In the genomic region with DNA sequence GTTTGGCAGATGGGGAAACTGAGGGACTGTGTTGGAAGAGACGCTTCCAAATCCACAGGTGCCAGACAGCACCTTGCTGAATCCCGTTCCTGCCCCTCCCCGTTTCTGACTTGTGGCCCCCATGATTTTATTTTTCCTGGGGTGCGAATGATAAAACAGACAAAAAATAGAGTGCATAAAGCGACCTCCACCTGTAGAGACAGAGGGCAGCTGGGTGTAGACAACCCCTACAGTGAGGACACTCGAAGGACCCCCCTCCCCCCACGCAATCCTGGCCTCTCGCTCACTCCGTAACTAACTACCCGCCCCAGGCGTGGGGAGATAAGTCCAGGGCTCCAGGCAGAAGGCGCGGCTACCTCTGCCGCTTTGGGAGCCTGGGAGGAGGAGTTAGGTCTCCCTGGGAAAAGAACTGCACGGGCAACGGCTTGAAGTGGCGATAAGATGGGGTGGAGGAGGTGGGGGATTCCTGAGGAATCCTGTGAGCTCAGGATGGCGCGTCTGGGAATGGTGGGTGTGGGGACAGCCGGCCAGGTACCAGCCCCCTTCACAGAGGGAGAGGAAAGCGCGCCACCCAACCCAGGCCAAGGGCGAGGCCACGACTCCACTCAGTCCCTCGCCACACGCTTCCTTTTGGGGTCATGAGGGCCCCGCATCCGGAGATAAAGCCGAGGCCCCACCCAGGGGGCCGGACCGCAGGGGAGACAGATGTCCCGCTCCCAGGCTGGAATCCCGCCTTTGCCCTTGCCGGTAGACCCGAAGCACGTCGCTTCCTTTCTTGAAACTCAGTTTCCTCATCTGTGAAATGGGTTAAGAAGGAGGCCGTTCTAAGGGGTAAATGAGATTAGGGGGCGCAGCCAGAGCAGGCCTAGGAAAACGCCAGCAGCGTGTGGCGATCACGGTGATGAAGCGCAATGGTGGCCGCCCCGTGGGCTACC, we compare ENCODE assay signal across 1 cellular context.
TF ChIP-seq lines count a peak whose summit lies in the region.

No MANE protein-coding gene starts in this region.

TF ChIP-seq in K562, 482 proteins besides CTCF, POLR2A, EP300 and RAD21 (continued from another document and continues in another):
- TF ChIP-seq ZNF444 (CRISPR knock-in tag; IDR thresholded peaks at IDR 0.05) (no peak), CHD1 (IDR thresholded peaks at IDR 0.05; ENCODE audit: low read length) (peak; percentile 31), RNF2 (IDR thresholded peaks at IDR 0.05) (peak; percentile 24; the same call in 1 of the 2 replicates), FOSL1 (tag; conservative IDR thresholded peaks at IDR 0.05) (peak; percentile 20; the same call in 1 of the 2 replicates), UBTF (IDR thresholded peaks at IDR 0.05; ENCODE audit: borderline replicate concordance in 1 of 2, low read depth in 2 of 2, low read length in 2 of 2) (peak; percentile 49 to 66; a peak in 1 of 4 replicates), SP2 (IDR thresholded peaks at IDR 0.05; ENCODE audit: extremely low read depth, low read depth, low read length, poor library complexity, severe bottlenecking) (no peak), PCBP2 (IDR thresholded peaks at IDR 0.05; ENCODE audit: low read depth, low read length, poor library complexity, severe bottlenecking) (no peak), SIRT6 (IDR thresholded peaks at IDR 0.05; ENCODE audit: low read depth, low read length) (no peak), FOXO4 (CRISPR knock-in tag; IDR thresholded peaks at IDR 0.05) (no peak), POLR2H (tag; IDR thresholded peaks at IDR 0.05; ENCODE audit: low read depth) (peak; percentile 85), ZNF133 (CRISPR knock-in tag; IDR thresholded peaks at IDR 0.05) (no peak), CREM (IDR thresholded peaks at IDR 0.05; ENCODE audit: low read depth) (peak; percentile 20; the same call in 1 of the 2 replicates), ZNF77 (CRISPR knock-in tag; IDR thresholded peaks at IDR 0.05) (no peak), SMAD4 (CRISPR knock-in tag; conservative IDR thresholded peaks at IDR 0.05) (peak; percentile 85), YY1 (IDR thresholded peaks at IDR 0.05; ENCODE audit: borderline replicate concordance in 1 of 3, control insufficient read depth in 1 of 3, extremely low read depth in 1 of 3, insufficient read depth in 3 of 3, insufficient read length in 1 of 3, insufficient replicate concordance in 2 of 3, low read depth in 1 of 3, low read length in 2 of 3) (no peak), POLR3G (IDR thresholded peaks at IDR 0.05; ENCODE audit: extremely low read depth, insufficient read length, insufficient replicate concordance) (no peak), SP1 (CRISPR knock-in tag; IDR thresholded peaks at IDR 0.05) (peak; percentile 57; the same call in 1 of the 2 replicates), SRSF7 (optimal IDR thresholded peaks at IDR 0.05; ENCODE audit: low read depth, low read length) (no peak), MTA3 (IDR thresholded peaks at IDR 0.05; ENCODE audit: borderline replicate concordance) (peak; percentile 87; the same call in 1 of the 2 replicates), TAL1 (IDR thresholded peaks at IDR 0.05) (no peak; the same call in 1 of the 2 replicates), ZFP91 (CRISPR knock-in tag; IDR thresholded peaks at IDR 0.05) (no peak), ZKSCAN1 (IDR thresholded peaks at IDR 0.05; ENCODE audit: low read depth, low read length) (no peak), ZKSCAN3 (CRISPR knock-in tag; IDR thresholded peaks at IDR 0.05) (no peak), CEBPB (tag; IDR thresholded peaks at IDR 0.05) (no peak), PRPF4 (IDR thresholded peaks at IDR 0.05; ENCODE audit: insufficient read depth, low read depth, low read length, poor library complexity, severe bottlenecking) (no peak), ETV6 (IDR thresholded peaks at IDR 0.05; ENCODE audit: borderline replicate concordance in 1 of 2, low read depth in 2 of 2, low read length in 1 of 2) (no peak), ETV6 (CRISPR knock-in tag; IDR thresholded peaks at IDR 0.05; ENCODE audit: borderline replicate concordance) (no peak)
- TF ChIP-seq, protein P1, sequence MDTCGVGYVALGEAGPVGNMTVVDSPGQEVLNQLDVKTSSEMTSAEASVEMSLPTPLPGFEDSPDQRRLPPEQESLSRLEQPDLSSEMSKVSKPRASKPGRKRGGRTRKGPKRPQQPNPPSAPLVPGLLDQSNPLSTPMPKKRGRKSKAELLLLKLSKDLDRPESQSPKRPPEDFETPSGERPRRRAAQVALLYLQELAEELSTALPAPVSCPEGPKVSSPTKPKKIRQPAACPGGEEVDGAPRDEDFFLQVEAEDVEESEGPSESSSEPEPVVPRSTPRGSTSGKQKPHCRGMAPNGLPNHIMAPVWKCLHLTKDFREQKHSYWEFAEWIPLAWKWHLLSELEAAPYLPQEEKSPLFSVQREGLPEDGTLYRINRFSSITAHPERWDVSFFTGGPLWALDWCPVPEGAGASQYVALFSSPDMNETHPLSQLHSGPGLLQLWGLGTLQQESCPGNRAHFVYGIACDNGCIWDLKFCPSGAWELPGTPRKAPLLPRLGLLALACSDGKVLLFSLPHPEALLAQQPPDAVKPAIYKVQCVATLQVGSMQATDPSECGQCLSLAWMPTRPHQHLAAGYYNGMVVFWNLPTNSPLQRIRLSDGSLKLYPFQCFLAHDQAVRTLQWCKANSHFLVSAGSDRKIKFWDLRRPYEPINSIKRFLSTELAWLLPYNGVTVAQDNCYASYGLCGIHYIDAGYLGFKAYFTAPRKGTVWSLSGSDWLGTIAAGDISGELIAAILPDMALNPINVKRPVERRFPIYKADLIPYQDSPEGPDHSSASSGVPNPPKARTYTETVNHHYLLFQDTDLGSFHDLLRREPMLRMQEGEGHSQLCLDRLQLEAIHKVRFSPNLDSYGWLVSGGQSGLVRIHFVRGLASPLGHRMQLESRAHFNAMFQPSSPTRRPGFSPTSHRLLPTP (IDR thresholded peaks at IDR 0.05; ENCODE audit: borderline replicate concordance, extremely low read depth, insufficient read length), result no peak
- TF ChIP-seq, protein P2, sequence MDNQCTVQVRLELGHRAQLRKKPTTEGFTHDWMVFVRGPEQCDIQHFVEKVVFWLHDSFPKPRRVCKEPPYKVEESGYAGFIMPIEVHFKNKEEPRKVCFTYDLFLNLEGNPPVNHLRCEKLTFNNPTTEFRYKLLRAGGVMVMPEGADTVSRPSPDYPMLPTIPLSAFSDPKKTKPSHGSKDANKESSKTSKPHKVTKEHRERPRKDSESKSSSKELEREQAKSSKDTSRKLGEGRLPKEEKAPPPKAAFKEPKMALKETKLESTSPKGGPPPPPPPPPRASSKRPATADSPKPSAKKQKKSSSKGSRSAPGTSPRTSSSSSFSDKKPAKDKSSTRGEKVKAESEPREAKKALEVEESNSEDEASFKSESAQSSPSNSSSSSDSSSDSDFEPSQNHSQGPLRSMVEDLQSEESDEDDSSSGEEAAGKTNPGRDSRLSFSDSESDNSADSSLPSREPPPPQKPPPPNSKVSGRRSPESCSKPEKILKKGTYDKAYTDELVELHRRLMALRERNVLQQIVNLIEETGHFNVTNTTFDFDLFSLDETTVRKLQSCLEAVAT (IDR thresholded peaks at IDR 0.05), result peak; percentile 20 to 88; a peak in 2 of 4 replicates
- TF ChIP-seq, protein P3, sequence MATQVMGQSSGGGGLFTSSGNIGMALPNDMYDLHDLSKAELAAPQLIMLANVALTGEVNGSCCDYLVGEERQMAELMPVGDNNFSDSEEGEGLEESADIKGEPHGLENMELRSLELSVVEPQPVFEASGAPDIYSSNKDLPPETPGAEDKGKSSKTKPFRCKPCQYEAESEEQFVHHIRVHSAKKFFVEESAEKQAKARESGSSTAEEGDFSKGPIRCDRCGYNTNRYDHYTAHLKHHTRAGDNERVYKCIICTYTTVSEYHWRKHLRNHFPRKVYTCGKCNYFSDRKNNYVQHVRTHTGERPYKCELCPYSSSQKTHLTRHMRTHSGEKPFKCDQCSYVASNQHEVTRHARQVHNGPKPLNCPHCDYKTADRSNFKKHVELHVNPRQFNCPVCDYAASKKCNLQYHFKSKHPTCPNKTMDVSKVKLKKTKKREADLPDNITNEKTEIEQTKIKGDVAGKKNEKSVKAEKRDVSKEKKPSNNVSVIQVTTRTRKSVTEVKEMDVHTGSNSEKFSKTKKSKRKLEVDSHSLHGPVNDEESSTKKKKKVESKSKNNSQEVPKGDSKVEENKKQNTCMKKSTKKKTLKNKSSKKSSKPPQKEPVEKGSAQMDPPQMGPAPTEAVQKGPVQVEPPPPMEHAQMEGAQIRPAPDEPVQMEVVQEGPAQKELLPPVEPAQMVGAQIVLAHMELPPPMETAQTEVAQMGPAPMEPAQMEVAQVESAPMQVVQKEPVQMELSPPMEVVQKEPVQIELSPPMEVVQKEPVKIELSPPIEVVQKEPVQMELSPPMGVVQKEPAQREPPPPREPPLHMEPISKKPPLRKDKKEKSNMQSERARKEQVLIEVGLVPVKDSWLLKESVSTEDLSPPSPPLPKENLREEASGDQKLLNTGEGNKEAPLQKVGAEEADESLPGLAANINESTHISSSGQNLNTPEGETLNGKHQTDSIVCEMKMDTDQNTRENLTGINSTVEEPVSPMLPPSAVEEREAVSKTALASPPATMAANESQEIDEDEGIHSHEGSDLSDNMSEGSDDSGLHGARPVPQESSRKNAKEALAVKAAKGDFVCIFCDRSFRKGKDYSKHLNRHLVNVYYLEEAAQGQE (CRISPR knock-in tag; IDR thresholded peaks at IDR 0.05; ENCODE audit: low read depth), result no peak
- TF ChIP-seq, protein P4, sequence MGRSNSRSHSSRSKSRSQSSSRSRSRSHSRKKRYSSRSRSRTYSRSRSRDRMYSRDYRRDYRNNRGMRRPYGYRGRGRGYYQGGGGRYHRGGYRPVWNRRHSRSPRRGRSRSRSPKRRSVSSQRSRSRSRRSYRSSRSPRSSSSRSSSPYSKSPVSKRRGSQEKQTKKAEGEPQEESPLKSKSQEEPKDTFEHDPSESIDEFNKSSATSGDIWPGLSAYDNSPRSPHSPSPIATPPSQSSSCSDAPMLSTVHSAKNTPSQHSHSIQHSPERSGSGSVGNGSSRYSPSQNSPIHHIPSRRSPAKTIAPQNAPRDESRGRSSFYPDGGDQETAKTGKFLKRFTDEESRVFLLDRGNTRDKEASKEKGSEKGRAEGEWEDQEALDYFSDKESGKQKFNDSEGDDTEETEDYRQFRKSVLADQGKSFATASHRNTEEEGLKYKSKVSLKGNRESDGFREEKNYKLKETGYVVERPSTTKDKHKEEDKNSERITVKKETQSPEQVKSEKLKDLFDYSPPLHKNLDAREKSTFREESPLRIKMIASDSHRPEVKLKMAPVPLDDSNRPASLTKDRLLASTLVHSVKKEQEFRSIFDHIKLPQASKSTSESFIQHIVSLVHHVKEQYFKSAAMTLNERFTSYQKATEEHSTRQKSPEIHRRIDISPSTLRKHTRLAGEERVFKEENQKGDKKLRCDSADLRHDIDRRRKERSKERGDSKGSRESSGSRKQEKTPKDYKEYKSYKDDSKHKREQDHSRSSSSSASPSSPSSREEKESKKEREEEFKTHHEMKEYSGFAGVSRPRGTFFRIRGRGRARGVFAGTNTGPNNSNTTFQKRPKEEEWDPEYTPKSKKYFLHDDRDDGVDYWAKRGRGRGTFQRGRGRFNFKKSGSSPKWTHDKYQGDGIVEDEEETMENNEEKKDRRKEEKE (IDR thresholded peaks at IDR 0.05; ENCODE audit: borderline replicate concordance in 1 of 2, control insufficient read depth in 1 of 2, low read depth in 2 of 2, low read length in 1 of 2), result no peak
- TF ChIP-seq, protein P5, sequence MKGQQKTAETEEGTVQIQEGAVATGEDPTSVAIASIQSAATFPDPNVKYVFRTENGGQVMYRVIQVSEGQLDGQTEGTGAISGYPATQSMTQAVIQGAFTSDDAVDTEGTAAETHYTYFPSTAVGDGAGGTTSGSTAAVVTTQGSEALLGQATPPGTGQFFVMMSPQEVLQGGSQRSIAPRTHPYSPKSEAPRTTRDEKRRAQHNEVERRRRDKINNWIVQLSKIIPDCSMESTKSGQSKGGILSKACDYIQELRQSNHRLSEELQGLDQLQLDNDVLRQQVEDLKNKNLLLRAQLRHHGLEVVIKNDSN (CRISPR knock-in tag; IDR thresholded peaks at IDR 0.05), result peak; percentile 36; the same call in 1 of the 2 replicates
